In the genomic region with DNA sequence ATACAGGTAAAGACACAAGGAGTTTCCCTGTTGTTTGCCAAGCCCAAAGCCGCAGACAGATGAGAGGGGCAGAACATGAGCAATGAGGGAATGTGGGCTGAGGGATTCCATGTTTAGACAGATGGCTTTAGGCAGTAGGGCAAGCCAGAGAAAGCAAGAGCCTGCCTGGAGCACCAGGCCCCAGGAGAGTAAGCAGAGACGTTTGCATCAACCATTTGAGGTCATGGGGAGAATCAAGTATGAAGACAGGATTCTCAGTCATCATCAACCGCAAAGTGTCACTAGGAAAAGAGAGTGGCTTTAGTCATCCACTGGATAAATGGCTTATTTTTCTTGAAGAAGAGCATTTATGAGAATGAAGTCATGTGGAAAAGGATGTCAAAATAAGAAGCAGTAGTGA, we compare ENCODE assay signal across 2 cellular contexts.
TF ChIP-seq lines count a peak whose summit lies in the region.

No MANE protein-coding gene starts in this region.

TF ChIP-seq in GM23338, 12 proteins besides CTCF, POLR2A, EP300 and RAD21 (continued from another document):
- TF ChIP-seq STAT1 (IDR thresholded peaks at IDR 0.05; ENCODE audit: unreplicated experiment) = no peak
- no peak for TF ChIP-seq NANOG (IDR thresholded peaks at IDR 0.05; ENCODE audit: borderline replicate concordance)
TF ChIP-seq in GM23338: peak in this region for 0.

TF ChIP-seq in H1, 55 proteins besides CTCF, POLR2A, EP300 and RAD21 (continued from another document):
- TF ChIP-seq, protein P1, sequence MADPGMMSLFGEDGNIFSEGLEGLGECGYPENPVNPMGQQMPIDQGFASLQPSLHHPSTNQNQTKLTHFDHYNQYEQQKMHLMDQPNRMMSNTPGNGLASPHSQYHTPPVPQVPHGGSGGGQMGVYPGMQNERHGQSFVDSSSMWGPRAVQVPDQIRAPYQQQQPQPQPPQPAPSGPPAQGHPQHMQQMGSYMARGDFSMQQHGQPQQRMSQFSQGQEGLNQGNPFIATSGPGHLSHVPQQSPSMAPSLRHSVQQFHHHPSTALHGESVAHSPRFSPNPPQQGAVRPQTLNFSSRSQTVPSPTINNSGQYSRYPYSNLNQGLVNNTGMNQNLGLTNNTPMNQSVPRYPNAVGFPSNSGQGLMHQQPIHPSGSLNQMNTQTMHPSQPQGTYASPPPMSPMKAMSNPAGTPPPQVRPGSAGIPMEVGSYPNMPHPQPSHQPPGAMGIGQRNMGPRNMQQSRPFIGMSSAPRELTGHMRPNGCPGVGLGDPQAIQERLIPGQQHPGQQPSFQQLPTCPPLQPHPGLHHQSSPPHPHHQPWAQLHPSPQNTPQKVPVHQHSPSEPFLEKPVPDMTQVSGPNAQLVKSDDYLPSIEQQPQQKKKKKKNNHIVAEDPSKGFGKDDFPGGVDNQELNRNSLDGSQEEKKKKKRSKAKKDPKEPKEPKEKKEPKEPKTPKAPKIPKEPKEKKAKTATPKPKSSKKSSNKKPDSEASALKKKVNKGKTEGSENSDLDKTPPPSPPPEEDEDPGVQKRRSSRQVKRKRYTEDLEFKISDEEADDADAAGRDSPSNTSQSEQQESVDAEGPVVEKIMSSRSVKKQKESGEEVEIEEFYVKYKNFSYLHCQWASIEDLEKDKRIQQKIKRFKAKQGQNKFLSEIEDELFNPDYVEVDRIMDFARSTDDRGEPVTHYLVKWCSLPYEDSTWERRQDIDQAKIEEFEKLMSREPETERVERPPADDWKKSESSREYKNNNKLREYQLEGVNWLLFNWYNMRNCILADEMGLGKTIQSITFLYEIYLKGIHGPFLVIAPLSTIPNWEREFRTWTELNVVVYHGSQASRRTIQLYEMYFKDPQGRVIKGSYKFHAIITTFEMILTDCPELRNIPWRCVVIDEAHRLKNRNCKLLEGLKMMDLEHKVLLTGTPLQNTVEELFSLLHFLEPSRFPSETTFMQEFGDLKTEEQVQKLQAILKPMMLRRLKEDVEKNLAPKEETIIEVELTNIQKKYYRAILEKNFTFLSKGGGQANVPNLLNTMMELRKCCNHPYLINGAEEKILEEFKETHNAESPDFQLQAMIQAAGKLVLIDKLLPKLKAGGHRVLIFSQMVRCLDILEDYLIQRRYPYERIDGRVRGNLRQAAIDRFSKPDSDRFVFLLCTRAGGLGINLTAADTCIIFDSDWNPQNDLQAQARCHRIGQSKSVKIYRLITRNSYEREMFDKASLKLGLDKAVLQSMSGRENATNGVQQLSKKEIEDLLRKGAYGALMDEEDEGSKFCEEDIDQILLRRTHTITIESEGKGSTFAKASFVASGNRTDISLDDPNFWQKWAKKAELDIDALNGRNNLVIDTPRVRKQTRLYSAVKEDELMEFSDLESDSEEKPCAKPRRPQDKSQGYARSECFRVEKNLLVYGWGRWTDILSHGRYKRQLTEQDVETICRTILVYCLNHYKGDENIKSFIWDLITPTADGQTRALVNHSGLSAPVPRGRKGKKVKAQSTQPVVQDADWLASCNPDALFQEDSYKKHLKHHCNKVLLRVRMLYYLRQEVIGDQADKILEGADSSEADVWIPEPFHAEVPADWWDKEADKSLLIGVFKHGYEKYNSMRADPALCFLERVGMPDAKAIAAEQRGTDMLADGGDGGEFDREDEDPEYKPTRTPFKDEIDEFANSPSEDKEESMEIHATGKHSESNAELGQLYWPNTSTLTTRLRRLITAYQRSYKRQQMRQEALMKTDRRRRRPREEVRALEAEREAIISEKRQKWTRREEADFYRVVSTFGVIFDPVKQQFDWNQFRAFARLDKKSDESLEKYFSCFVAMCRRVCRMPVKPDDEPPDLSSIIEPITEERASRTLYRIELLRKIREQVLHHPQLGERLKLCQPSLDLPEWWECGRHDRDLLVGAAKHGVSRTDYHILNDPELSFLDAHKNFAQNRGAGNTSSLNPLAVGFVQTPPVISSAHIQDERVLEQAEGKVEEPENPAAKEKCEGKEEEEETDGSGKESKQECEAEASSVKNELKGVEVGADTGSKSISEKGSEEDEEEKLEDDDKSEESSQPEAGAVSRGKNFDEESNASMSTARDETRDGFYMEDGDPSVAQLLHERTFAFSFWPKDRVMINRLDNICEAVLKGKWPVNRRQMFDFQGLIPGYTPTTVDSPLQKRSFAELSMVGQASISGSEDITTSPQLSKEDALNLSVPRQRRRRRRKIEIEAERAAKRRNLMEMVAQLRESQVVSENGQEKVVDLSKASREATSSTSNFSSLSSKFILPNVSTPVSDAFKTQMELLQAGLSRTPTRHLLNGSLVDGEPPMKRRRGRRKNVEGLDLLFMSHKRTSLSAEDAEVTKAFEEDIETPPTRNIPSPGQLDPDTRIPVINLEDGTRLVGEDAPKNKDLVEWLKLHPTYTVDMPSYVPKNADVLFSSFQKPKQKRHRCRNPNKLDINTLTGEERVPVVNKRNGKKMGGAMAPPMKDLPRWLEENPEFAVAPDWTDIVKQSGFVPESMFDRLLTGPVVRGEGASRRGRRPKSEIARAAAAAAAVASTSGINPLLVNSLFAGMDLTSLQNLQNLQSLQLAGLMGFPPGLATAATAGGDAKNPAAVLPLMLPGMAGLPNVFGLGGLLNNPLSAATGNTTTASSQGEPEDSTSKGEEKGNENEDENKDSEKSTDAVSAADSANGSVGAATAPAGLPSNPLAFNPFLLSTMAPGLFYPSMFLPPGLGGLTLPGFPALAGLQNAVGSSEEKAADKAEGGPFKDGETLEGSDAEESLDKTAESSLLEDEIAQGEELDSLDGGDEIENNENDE (IDR thresholded peaks at IDR 0.05; ENCODE audit: insufficient replicate concordance, low read length) = no peak
- TF ChIP-seq GABPA (IDR thresholded peaks at IDR 0.05; ENCODE audit: borderline replicate concordance, insufficient read depth, low read length) (no peak), JUND (IDR thresholded peaks at IDR 0.05; ENCODE audit: low read length) (no peak)
